Comparison of ENCODE assay signal across 11 cellular contexts in genomic region chr3:181660337-181660736, GRCh38.
DNase-seq lines count a peak whose midpoint lies in the region; ATAC-seq lines count a peak whose summit lies in the region.
"Had no signal": no experiment of that assay in that cellular context is flagged by ENCODE, and none has a peak within 500 bp of the region (broad histone marks: within the 10 kb centered on the region; RNA-seq: fewer than 3 reads in every experiment).

No MANE protein-coding gene starts in this region.

- DNase-seq in NCI-H345 (lab: John Stamatoyannopoulos, UW) (peak; percentile 7), NCI-H345 treated with DMSO at 0.1 percent for 48 hours (lab: John Stamatoyannopoulos, UW; ENCODE audit: unreplicated experiment) (no peak), NCI-H2029 (lab: John Stamatoyannopoulos, UW) (peak; percentile 18), NCI-H774 (lab: John Stamatoyannopoulos, UW) (peak; percentile 21), medulla oblongata (ENCODE audit: extremely low spot score) (peak; percentile 34)
- no peak for DNase-seq in NK-92 treated with Interleukin-12 subunit alpha and Interleukin-12 subunit beta, amount 100 ng/mL, for 24 hours (lab: John Stamatoyannopoulos, UW)
- DNase-seq: C1 segment of cervical spinal cord; CD4-positive, alpha-beta T cell; H7 had no signal

- no peak for ATAC-seq in GM19467 (IDR thresholded peaks at IDR 0.05; ENCODE audit: unreplicated experiment)
- ATAC-seq: GM23338 had no signal

Comparison
In these comparisons a context has a peak if more than half of its experiments do, and no peak if none do; other contexts are left out.
1. DNase-seq: peak in NCI-H345 (single experiment), NCI-H2029 (single experiment), NCI-H774 (single experiment) and medulla oblongata (single experiment); none in NCI-H345 treated with DMSO at 0.1 percent for 48 hours (single experiment) and NK-92 treated with Interleukin-12 subunit alpha and Interleukin-12 subunit beta, amount 100 ng/mL, for 24 hours (single experiment).